In the genomic region with DNA sequence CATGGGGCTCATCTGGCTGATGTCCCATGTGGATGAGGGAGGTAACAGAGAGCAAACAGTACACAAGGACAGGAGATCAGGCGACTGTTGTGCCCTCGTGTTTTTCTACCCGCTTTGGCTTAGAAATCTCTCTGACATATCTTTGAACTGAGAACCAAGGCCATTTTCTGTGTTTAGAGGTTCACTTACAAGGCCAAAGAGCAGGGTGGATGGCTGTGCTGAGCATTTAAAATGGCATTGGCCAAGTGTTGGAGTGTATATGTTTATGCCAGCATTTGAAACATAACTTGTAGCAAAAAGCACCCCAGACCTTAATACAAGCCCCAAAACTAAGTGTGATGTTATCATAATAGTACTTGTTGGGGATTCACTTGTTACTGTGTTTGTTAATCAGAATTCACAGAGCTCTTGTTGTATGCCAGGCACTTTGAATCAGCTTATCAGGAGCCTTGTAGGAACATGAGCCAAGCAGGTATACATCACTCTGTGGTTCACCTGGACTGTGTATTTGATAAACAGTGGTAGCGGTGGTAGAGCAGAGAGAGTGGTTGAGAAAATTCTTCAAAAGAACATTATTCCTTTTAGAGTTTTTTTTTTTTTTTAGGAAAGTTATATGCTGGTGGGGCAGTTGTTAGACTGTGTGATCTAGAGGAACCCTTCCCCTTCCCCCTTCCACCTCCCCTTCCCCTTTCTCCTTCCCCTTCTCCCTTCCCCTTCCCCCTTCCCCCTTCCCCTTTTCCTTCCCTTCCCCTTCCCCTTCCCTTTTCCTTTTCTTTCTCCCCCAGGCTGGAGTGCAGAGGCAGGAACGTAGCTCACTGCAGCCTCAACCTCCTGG, we compare ENCODE assay signal across 29 cellular contexts.
DNase-seq lines count a peak whose midpoint lies in the region; ATAC-seq, FAIRE-seq and TF ChIP-seq lines count a peak whose summit lies in the region.
"Had no signal": no experiment of that assay in that cellular context is flagged by ENCODE, and none has a peak within 500 bp of the region (broad histone marks: within the 10 kb centered on the region; RNA-seq: fewer than 3 reads in every experiment).

No MANE protein-coding gene starts in this region.

- peaks cover 7 to 40% (median 22%) of the 10 kb centered on the region in 4 donors for H3K4me1 ChIP-seq in liver (ENCODE audit: control insufficient read depth in 4 of 4, insufficient read depth in 4 of 4, low read length in 3 of 4)
- H3K4me1 ChIP-seq in colonic mucosa, result no peaks in the 10 kb centered on the region
- H3K4me1 ChIP-seq: HAP-1, SJCRH30 had no signal

- peaks cover 3% of the 10 kb centered on the region for H3K36me3 ChIP-seq in bronchial epithelial cell (ENCODE audit: control insufficient read depth, insufficient read depth, low read length)
- peaks cover 0 to 4% (median 0%) of the 10 kb centered on the region in 4 donors for H3K36me3 ChIP-seq in liver (ENCODE audit: control insufficient read depth in 4 of 4, insufficient read depth in 3 of 4, low read depth in 1 of 4, low read length in 3 of 4)
- H3K36me3 ChIP-seq in colonic mucosa, result no peaks in the 10 kb centered on the region
- H3K36me3 ChIP-seq: MG63 had no signal

- ATAC-seq in effector memory CD8-positive, alpha-beta T cell (replicated peaks), result no peak
- ATAC-seq: CD8-positive, alpha-beta T cell; GM12878; Right ventricle myocardium inferior had no signal

- no peaks in the 10 kb centered on the region for H3K9me3 ChIP-seq in liver (ENCODE audit: control insufficient read depth in 4 of 4, low read length in 3 of 4)
- no peaks in the 10 kb centered on the region for H3K9me3 ChIP-seq in colonic mucosa
- H3K9me3 ChIP-seq: HAP-1, MG63, SJCRH30 had no signal

- peak overlapping the region; percentile 20; the same call in 1 of the 2 replicates for H3K27ac ChIP-seq in HL-60 (replicated peaks)
- H3K27ac ChIP-seq in liver (ENCODE audit: low read depth in 1 of 2, low read length in 2 of 2), result peak overlapping the region; percentile 59 to 90
- H3K27ac ChIP-seq in colonic mucosa, result no peak overlapping the region
- H3K27ac ChIP-seq: SJCRH30 had no signal

- peak; percentile 70 for FAIRE-seq in bronchial epithelial cell (lab: Jason Lieb, UNC)
- FAIRE-seq: GM12878, HTR-8/SVneo had no signal

- H3K4me1 Mint-ChIP-seq in effector memory CD8-positive, alpha-beta T cell (ENCODE audit: low read depth in 2 of 2), result peaks cover 4 to 8% of the 10 kb centered on the region in 2 donors

- DNase-seq in HL-60 (ENCODE audit: low read depth in 1 of 2, low spot score in 1 of 2) (no peak), bronchial epithelial cell (ENCODE audit: low read depth) (peak; percentile 27), NCI-H1417 (lab: John Stamatoyannopoulos, UW) (no peak), COLO668 (lab: John Stamatoyannopoulos, UW; ENCODE audit: unreplicated experiment) (no peak), colonic mucosa (no peak)
- no peak for DNase-seq in effector memory CD8-positive, alpha-beta T cell
- DNase-seq: C1 segment of cervical spinal cord; CD8-positive, alpha-beta T cell; DMS 273 treated with DMSO at 0.1 percent for 48 hours; DMS79; EL; GDM1; GOT3; HFFc6; IMR-90; KG1; MG63; NCI-H1105 treated with DMSO at 0.1 percent for 48 hours; NCI-H2029; NCI-H446; NCI-H524 treated with DMSO at 0.1 percent for 48 hours; NCI-H774; NK-92 treated with Interleukin-12 subunit alpha and Interleukin-12 subunit beta, amount 100 ng/mL, for 24 hours; SJCRH30 had no signal

- H3K4me3 ChIP-seq in HL-60 (replicated peaks; ENCODE audit: insufficient read depth, low read length), result no peak overlapping the region
- no peak overlapping the region for H3K4me3 ChIP-seq in bronchial epithelial cell (ENCODE audit: low read depth, low read length)
- H3K4me3 ChIP-seq in liver (ENCODE audit: low read depth in 1 of 3, low read length in 3 of 3), result no peak overlapping the region
- H3K4me3 ChIP-seq in colonic mucosa, result no peak overlapping the region
- H3K4me3 ChIP-seq: GM12878, HAP-1, MG63, SJCRH30 had no signal

- H3K36me3 Mint-ChIP-seq in effector memory CD8-positive, alpha-beta T cell (ENCODE audit: insufficient read depth), result peaks cover 11% of the 10 kb centered on the region

- H3K9ac ChIP-seq in liver (ENCODE audit: low read depth in 1 of 2, low read length in 2 of 2) (no peak overlapping the region), colonic mucosa (ENCODE audit: low read depth in 2 of 2, low read length in 2 of 2) (no peak overlapping the region)

- H3K4me3 Mint-ChIP-seq in effector memory CD8-positive, alpha-beta T cell, result no peak overlapping the region
- H3K4me3 Mint-ChIP-seq: CD8-positive, alpha-beta T cell; HFFc6 had no signal

- TF ChIP-seq RAD21 in liver (IDR thresholded peaks at IDR 0.05), result peak in 1 of 2 donors; percentile 53

- no peaks in the 10 kb centered on the region for H3K27me3 ChIP-seq in HL-60 (ENCODE audit: insufficient read depth, poor library complexity, severe bottlenecking)
- no peaks in the 10 kb centered on the region for H3K27me3 ChIP-seq in bronchial epithelial cell (ENCODE audit: control insufficient read depth, insufficient read depth, low read length)
- H3K27me3 ChIP-seq in liver (ENCODE audit: control insufficient read depth in 4 of 4, insufficient read depth in 4 of 4, low read length in 3 of 4), result no peaks in the 10 kb centered on the region
- H3K27me3 ChIP-seq in colonic mucosa, result no peaks in the 10 kb centered on the region
- H3K27me3 ChIP-seq: MG63, SJCRH30 had no signal

- intact Hi-C loops in colonic mucosa (cut with DNase I), result no loop called here

- WGBS in liver, result 42% methylated on average over 5 of the region's 5 CpGs

- no peaks in the 10 kb centered on the region for H3K9me3 Mint-ChIP-seq in effector memory CD8-positive, alpha-beta T cell
- H3K9me3 Mint-ChIP-seq: HFFc6 had no signal

- H3K27me3 Mint-ChIP-seq in effector memory CD8-positive, alpha-beta T cell, result no peaks in the 10 kb centered on the region

- no peak overlapping the region for H3K27ac Mint-ChIP-seq in effector memory CD8-positive, alpha-beta T cell
- H3K27ac Mint-ChIP-seq: CD8-positive, alpha-beta T cell; HFFc6 had no signal

- no peak for TF ChIP-seq CTCF in HL-60 (IDR thresholded peaks at IDR 0.05; ENCODE audit: insufficient read depth, low read length)
- no peak for TF ChIP-seq CTCF in bronchial epithelial cell (IDR thresholded peaks at IDR 0.05; ENCODE audit: insufficient read depth, low read length, severe bottlenecking)
- no peak for TF ChIP-seq CTCF in liver (IDR thresholded peaks at IDR 0.05; ENCODE audit: low read depth, low read length, missing input control)
- TF ChIP-seq CTCF in colonic mucosa (IDR thresholded peaks at IDR 0.05), result no peak

TF ChIP-seq in liver, 16 proteins besides CTCF, POLR2A, EP300 and RAD21 (continues in another document):
- TF ChIP-seq YY1 (IDR thresholded peaks at IDR 0.05), result peak; percentile 94
- peak in 1 of 2 donors; percentile 27 for TF ChIP-seq EGR1 (IDR thresholded peaks at IDR 0.05; ENCODE audit: low read depth in 2 of 2)
- peak; percentile 36 for TF ChIP-seq HNF4G (IDR thresholded peaks at IDR 0.05)
- peak; percentile 73 to 94 for TF ChIP-seq HNF4A (conservative IDR thresholded peaks at IDR 0.05)
- TF ChIP-seq, protein P1, sequence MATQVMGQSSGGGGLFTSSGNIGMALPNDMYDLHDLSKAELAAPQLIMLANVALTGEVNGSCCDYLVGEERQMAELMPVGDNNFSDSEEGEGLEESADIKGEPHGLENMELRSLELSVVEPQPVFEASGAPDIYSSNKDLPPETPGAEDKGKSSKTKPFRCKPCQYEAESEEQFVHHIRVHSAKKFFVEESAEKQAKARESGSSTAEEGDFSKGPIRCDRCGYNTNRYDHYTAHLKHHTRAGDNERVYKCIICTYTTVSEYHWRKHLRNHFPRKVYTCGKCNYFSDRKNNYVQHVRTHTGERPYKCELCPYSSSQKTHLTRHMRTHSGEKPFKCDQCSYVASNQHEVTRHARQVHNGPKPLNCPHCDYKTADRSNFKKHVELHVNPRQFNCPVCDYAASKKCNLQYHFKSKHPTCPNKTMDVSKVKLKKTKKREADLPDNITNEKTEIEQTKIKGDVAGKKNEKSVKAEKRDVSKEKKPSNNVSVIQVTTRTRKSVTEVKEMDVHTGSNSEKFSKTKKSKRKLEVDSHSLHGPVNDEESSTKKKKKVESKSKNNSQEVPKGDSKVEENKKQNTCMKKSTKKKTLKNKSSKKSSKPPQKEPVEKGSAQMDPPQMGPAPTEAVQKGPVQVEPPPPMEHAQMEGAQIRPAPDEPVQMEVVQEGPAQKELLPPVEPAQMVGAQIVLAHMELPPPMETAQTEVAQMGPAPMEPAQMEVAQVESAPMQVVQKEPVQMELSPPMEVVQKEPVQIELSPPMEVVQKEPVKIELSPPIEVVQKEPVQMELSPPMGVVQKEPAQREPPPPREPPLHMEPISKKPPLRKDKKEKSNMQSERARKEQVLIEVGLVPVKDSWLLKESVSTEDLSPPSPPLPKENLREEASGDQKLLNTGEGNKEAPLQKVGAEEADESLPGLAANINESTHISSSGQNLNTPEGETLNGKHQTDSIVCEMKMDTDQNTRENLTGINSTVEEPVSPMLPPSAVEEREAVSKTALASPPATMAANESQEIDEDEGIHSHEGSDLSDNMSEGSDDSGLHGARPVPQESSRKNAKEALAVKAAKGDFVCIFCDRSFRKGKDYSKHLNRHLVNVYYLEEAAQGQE (IDR thresholded peaks at IDR 0.05), result peak; percentile 74
- peak in 1 of 2 donors; percentile 76 for TF ChIP-seq JUND (IDR thresholded peaks at IDR 0.05)
- TF ChIP-seq, protein P2, sequence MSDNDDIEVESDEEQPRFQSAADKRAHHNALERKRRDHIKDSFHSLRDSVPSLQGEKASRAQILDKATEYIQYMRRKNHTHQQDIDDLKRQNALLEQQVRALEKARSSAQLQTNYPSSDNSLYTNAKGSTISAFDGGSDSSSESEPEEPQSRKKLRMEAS (IDR thresholded peaks at IDR 0.05), result peak; percentile 92
- TF ChIP-seq GABPA (IDR thresholded peaks at IDR 0.05 in 1 of 2, conservative IDR thresholded peaks at IDR 0.05 in 1 of 2), result peak in 1 of 2 donors; percentile 33
- peak; percentile 88 to 97 for TF ChIP-seq RXRA (IDR thresholded peaks at IDR 0.05)
- TF ChIP-seq FOXA1 (IDR thresholded peaks at IDR 0.05), result peak; percentile 81
- TF ChIP-seq, protein P3, sequence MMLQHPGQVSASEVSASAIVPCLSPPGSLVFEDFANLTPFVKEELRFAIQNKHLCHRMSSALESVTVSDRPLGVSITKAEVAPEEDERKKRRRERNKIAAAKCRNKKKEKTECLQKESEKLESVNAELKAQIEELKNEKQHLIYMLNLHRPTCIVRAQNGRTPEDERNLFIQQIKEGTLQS (IDR thresholded peaks at IDR 0.05), result no peak
- TF ChIP-seq SP1 (IDR thresholded peaks at IDR 0.05), result peak; percentile 79
- peak; percentile 92 for TF ChIP-seq FOXA2 (IDR thresholded peaks at IDR 0.05)
- TF ChIP-seq TAF1 (conservative IDR thresholded peaks at IDR 0.05), result no peak
